In genomic region chr16:65510850-65511249, GRCh38 we compare ENCODE assay signal across 17 cellular contexts.
DNase-seq lines count a peak whose midpoint lies in the region; ATAC-seq, FAIRE-seq and TF ChIP-seq lines count a peak whose summit lies in the region.
"Had no signal": no experiment of that assay in that cellular context is flagged by ENCODE, and none has a peak within 500 bp of the region (broad histone marks: within the 10 kb centered on the region; RNA-seq: fewer than 3 reads in every experiment).

No MANE protein-coding gene starts in this region.

- no peaks in the 10 kb centered on the region for H3K9me2 ChIP-seq in MM.1S (replicated peaks; ENCODE audit: insufficient read depth, low read length)

- WGBS in neuronal stem cell (ENCODE audit: extremely low coverage in 2 of 2, insufficient read length in 2 of 2, insufficient replicate concordance in 1 of 2), 2 donors: no CpG with 5 or more reads among the region's 7 CpGs

- peak overlapping the region; percentile 60 for H3K18ac ChIP-seq in neuronal stem cell (ENCODE audit: low read length)

- ATAC-seq in GM21786 (IDR thresholded peaks at IDR 0.05; ENCODE audit: unreplicated experiment): no peak
- ATAC-seq: activated naive CD4-positive, alpha-beta T cell treated with anti-CD3 and anti-CD28 coated beads, Interleukin-2, amount 50 U/mL, for 72 hours; HCT116; lower lobe of right lung; natural killer cell; stimulated activated naive CD8-positive, alpha-beta T cell treated with anti-CD3 and anti-CD28 coated beads, Interleukin-15, Interleukin-2, amounts not matched to agents 100 U/mL and 50 U/mL, for 24 hours had no signal

- H3K4ac ChIP-seq in neuronal stem cell (ENCODE audit: low read length): no peak overlapping the region

- no peaks in the 10 kb centered on the region for H4K20me1 ChIP-seq in MM.1S (ENCODE audit: insufficient read depth, low read length)

- H3K79me1 ChIP-seq in neuronal stem cell (ENCODE audit: low read depth, low read length): no peaks in the 10 kb centered on the region

- no peak overlapping the region for H3K14ac ChIP-seq in neuronal stem cell (ENCODE audit: low read length)

- H3K4me2 ChIP-seq in neuronal stem cell (ENCODE audit: insufficient read depth, low read length, poor library complexity, severe bottlenecking) (no peak overlapping the region), MM.1S (ENCODE audit: low read depth, low read length) (no peak overlapping the region)

- H2AFZ ChIP-seq in neuronal stem cell (ENCODE audit: low read length): no peak overlapping the region
- H2AFZ ChIP-seq in MM.1S (ENCODE audit: low read length): no peak overlapping the region

- H2BK12ac ChIP-seq in neuronal stem cell (ENCODE audit: low read length): no peak overlapping the region

- no peak overlapping the region for H3K4me3 ChIP-seq in fibroblast of villous mesenchyme (ENCODE audit: low read depth, low read length)
- no peak overlapping the region for H3K4me3 ChIP-seq in neuronal stem cell (ENCODE audit: low read length in 2 of 2)
- no peak overlapping the region for H3K4me3 ChIP-seq in kidney (ENCODE audit: low read length in 2 of 2)
- H3K4me3 ChIP-seq in MM.1S (ENCODE audit: low read length): no peak overlapping the region
- H3K4me3 ChIP-seq: dorsolateral prefrontal cortex, lower lobe of right lung, SJCRH30, tibial nerve had no signal

- DNase-seq in EH (ENCODE audit: low read depth) (peak; percentile 29), SW480 (ENCODE audit: low spot score) (peak; percentile 5), fibroblast of villous mesenchyme (ENCODE audit: low read depth) (peak; percentile 98), neuronal stem cell (ENCODE audit: low spot score) (no peak), anterior cingulate cortex (lab: John Stamatoyannopoulos, UW) (no peak), kidney (no peak), MM.1S (no peak)
- DNase-seq: dorsolateral prefrontal cortex; lower lobe of right lung; natural killer cell; stimulated activated naive CD8-positive, alpha-beta T cell treated with anti-CD3 and anti-CD28 coated beads, Interleukin-15, Interleukin-2, amounts not matched to agents 100 U/mL and 50 U/mL, for 24 hours had no signal

- no peak overlapping the region for H3K9ac ChIP-seq in neuronal stem cell (ENCODE audit: low read depth, low read length, poor library complexity)
- H3K9ac ChIP-seq in kidney (ENCODE audit: low read length in 2 of 2): no peak overlapping the region
- no peak overlapping the region for H3K9ac ChIP-seq in MM.1S (ENCODE audit: low read length)

- H4K91ac ChIP-seq in neuronal stem cell (ENCODE audit: low read depth, low read length, poor library complexity): no peak overlapping the region

- no peaks in the 10 kb centered on the region for H3F3A ChIP-seq in MM.1S (ENCODE audit: insufficient read depth, low read length)

- H3K9me3 ChIP-seq in neuronal stem cell (replicated peaks in 1 of 2; ENCODE audit: control insufficient read depth in 2 of 2, insufficient read depth in 1 of 2, low read depth in 1 of 2, low read length in 2 of 2) (no peaks in the 10 kb centered on the region), kidney (ENCODE audit: control insufficient read depth in 1 of 2, low read length in 2 of 2) (no peaks in the 10 kb centered on the region), MM.1S (replicated peaks; ENCODE audit: insufficient read depth, low read length) (no peaks in the 10 kb centered on the region)
- H3K9me3 ChIP-seq: lower lobe of right lung, tibial nerve had no signal

- no peak overlapping the region for H2BK5ac ChIP-seq in neuronal stem cell (ENCODE audit: low read length)

- no peak overlapping the region for H4K8ac ChIP-seq in neuronal stem cell (ENCODE audit: low read depth, low read length)

- H3K4me1 ChIP-seq in neuronal stem cell (ENCODE audit: control insufficient read depth in 2 of 2, insufficient read depth in 1 of 2, low read depth in 1 of 2, low read length in 2 of 2): peaks cover 0 to 2% of the 10 kb centered on the region in 2 donors
- H3K4me1 ChIP-seq in kidney (ENCODE audit: control insufficient read depth in 1 of 2, insufficient read depth in 1 of 2, low read depth in 1 of 2, low read length in 2 of 2): no peaks in the 10 kb centered on the region
- no peaks in the 10 kb centered on the region for H3K4me1 ChIP-seq in MM.1S (ENCODE audit: low read length)
- H3K4me1 ChIP-seq: lower lobe of right lung, tibial nerve had no signal

- H3K27me3 ChIP-seq in neuronal stem cell (ENCODE audit: control insufficient read depth in 3 of 3, insufficient read depth in 3 of 3, low read depth in 1 of 3, low read length in 3 of 3) (no peaks in the 10 kb centered on the region), MM.1S (replicated peaks; ENCODE audit: insufficient read depth, low read length) (no peaks in the 10 kb centered on the region)
- H3K27me3 ChIP-seq: SJCRH30, tibial nerve had no signal

- TF ChIP-seq CTCF in fibroblast of villous mesenchyme (IDR thresholded peaks at IDR 0.05; ENCODE audit: insufficient read depth, low read depth, low read length) (no peak), kidney (IDR thresholded peaks at IDR 0.05; ENCODE audit: borderline replicate concordance, extremely low read depth, insufficient read depth) (no peak), MM.1S (IDR thresholded peaks at IDR 0.05; ENCODE audit: low read length) (no peak)

- H2AK5ac ChIP-seq in neuronal stem cell (ENCODE audit: low read depth, low read length): peak overlapping the region; percentile 12

- no peak overlapping the region for H2BK15ac ChIP-seq in neuronal stem cell (ENCODE audit: low read length)

- intact Hi-C loops in kidney (cut with DNase I): no loop called here

- H3K79me2 ChIP-seq in MM.1S (ENCODE audit: low read length): no peaks in the 10 kb centered on the region

- no peak overlapping the region for H2BK120ac ChIP-seq in neuronal stem cell (ENCODE audit: low read depth, low read length)

- H3K27ac ChIP-seq in neuronal stem cell (replicated peaks; ENCODE audit: low read length) (no peak overlapping the region), kidney (ENCODE audit: low read depth in 2 of 2, low read length in 2 of 2) (no peak overlapping the region), MM.1S (ENCODE audit: low read length) (no peak overlapping the region)
- H3K27ac ChIP-seq: dorsolateral prefrontal cortex, lower lobe of right lung, SJCRH30, tibial nerve had no signal

- no peak for FAIRE-seq in kidney (lab: Jason Lieb, UNC)
- FAIRE-seq: bronchial epithelial cell had no signal

- H3K36me3 ChIP-seq in neuronal stem cell (replicated peaks in 1 of 2; ENCODE audit: control insufficient read depth in 2 of 2, insufficient read depth in 2 of 2, low read length in 2 of 2) (no peaks in the 10 kb centered on the region), kidney (ENCODE audit: control insufficient read depth in 1 of 2, insufficient read depth in 2 of 2, low read length in 2 of 2) (no peaks in the 10 kb centered on the region), MM.1S (replicated peaks; ENCODE audit: insufficient read depth, low read length) (no peaks in the 10 kb centered on the region)
- H3K36me3 ChIP-seq: lower lobe of right lung, SJCRH30, tibial nerve had no signal

- H3K23ac ChIP-seq in neuronal stem cell (ENCODE audit: low read depth, low read length, poor library complexity): no peak overlapping the region

Comparison
In these comparisons a context has a peak if more than half of its experiments do, and no peak if none do; other contexts are left out.
1. DNase-seq: peak in EH (single experiment), SW480 (single experiment) and fibroblast of villous mesenchyme (single experiment); none in neuronal stem cell (single experiment), anterior cingulate cortex (0 of 58), kidney (single experiment) and MM.1S (single experiment).